Comparison of ENCODE assay signal across 10 cellular contexts in the genomic region with DNA sequence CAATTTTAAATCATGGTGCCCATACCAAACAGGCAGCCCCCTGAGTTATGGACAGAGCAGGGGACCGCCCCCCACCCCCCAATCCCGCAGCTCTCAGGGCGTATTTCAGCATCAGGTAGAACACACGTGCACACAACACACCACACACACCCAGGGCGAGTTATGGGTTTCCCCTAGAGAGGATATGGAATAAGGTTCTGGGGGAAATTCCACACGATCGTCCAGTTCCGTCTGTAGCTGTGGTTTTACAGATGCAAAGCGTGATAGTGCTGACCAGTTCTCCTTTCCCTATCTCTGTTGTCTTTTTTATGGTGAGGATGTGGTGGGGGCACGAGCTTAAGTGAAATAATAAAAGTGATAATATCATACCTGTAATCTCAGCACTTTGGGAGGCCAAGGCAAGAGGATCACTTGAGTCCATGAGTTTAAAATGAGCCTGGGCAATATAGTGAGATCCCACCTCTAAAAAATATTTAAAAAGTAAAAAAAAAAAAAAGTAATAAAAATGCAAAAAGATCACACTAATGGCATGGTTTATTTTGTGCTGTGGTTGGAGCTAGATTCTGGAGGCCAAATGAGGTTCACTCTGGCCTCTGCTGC. TPM values are rescaled to one million over a fixed set of nuclear protein-coding genes. Genes with fewer than 3 reads are reported as not detected.
DNase-seq lines count a peak whose midpoint lies in the region; ATAC-seq, FAIRE-seq and TF ChIP-seq lines count a peak whose summit lies in the region.
"Had no signal": no experiment of that assay in that cellular context is flagged by ENCODE, and none has a peak within 500 bp of the region (broad histone marks: within the 10 kb centered on the region; RNA-seq: fewer than 3 reads in every experiment).

No MANE protein-coding gene starts in this region.

- DNase-seq in activated CD4-positive, alpha-beta T cell treated with anti-CD3 and anti-CD28 coated beads, Interleukin-2, amount 10 ng/mL, durations not matched to agents 24 days and 14 days, result no peak
- DNase-seq in activated CD4-positive, alpha-beta T cell treated with anti-CD3 and anti-CD28 coated beads, Interleukin-2, amount 50 U/mL, for 1 hour, result no peak
- DNase-seq in stimulated activated naive B cell treated with anti-CD40 and anti-IgM and Interleukin-4, amounts not matched to agents 10 μg/mL and 1 μg/mL and 100 μg/mL, for 72 hours, result peak; percentile 60
- DNase-seq in NCI-H2107 treated with DMSO at 0.1 percent for 48 hours (lab: John Stamatoyannopoulos, UW; ENCODE audit: unreplicated experiment), result no peak
- DNase-seq in Calu3, result no peak
- no peak for DNase-seq in RCC 7860 (ENCODE audit: low spot score)
- DNase-seq: MG63 had no signal

- ATAC-seq in HG03097 (IDR thresholded peaks at IDR 0.05; ENCODE audit: low FRiP score, unreplicated experiment), result peak; percentile 39
- ATAC-seq in activated T-helper 17 cell treated with anti-CD3 and anti-CD28 coated beads, Interleukin-2, amount 50 U/mL, for 72 hours (replicated peaks), result no peak
- peak; percentile 72 to 80 for ATAC-seq in stimulated activated naive B cell treated with anti-CD40 and anti-IgM and Interleukin-4, amounts not matched to agents 10 μg/mL and 1 μg/mL and 100 μg/mL, for 72 hours (replicated peaks)

- H3K9me3 Mint-ChIP-seq in activated CD4-positive, alpha-beta T cell treated with anti-CD3 and anti-CD28 coated beads, Interleukin-2, amount 10 ng/mL, durations not matched to agents 24 days and 14 days, result no peaks in the 10 kb centered on the region
- no peaks in the 10 kb centered on the region for H3K9me3 Mint-ChIP-seq in activated T-helper 17 cell treated with anti-CD3 and anti-CD28 coated beads, Interleukin-2, amount 50 U/mL, for 72 hours
- no peaks in the 10 kb centered on the region for H3K9me3 Mint-ChIP-seq in stimulated activated naive B cell treated with anti-CD40 and anti-IgM and Interleukin-4, amounts not matched to agents 10 μg/mL and 1 μg/mL and 100 μg/mL, for 72 hours
- no peaks in the 10 kb centered on the region for H3K9me3 Mint-ChIP-seq in Calu3 (ENCODE audit: low read depth, unreplicated experiment)

- intact Hi-C loops in activated CD4-positive, alpha-beta T cell treated with anti-CD3 and anti-CD28 coated beads, Interleukin-2, amount 10 ng/mL, durations not matched to agents 24 days and 14 days (cut with micrococcal nuclease), result no loop called here
- intact Hi-C loops in Calu3 (cut with micrococcal nuclease; ENCODE audit: unreplicated experiment), result no loop called here

- H3K4me1 Mint-ChIP-seq in activated CD4-positive, alpha-beta T cell treated with anti-CD3 and anti-CD28 coated beads, Interleukin-2, amount 10 ng/mL, durations not matched to agents 24 days and 14 days, result peaks cover 47% of the 10 kb centered on the region
- peaks cover 6% of the 10 kb centered on the region for H3K4me1 Mint-ChIP-seq in activated T-helper 17 cell treated with anti-CD3 and anti-CD28 coated beads, Interleukin-2, amount 50 U/mL, for 72 hours
- peaks cover 52 to 93% of the 10 kb centered on the region in 2 donors for H3K4me1 Mint-ChIP-seq in stimulated activated naive B cell treated with anti-CD40 and anti-IgM and Interleukin-4, amounts not matched to agents 10 μg/mL and 1 μg/mL and 100 μg/mL, for 72 hours
- peaks cover 17% of the 10 kb centered on the region for H3K4me1 Mint-ChIP-seq in Calu3 (ENCODE audit: low read depth, unreplicated experiment)

- no TSS peak for BruUV-seq in Calu3 (replicated peaks; lab: Mats Ljungman, UMichigan)

- CTCF ChIA-PET in Calu3 (lab: Charles Lee), result no interaction called here

- H3K36me3 Mint-ChIP-seq in activated CD4-positive, alpha-beta T cell treated with anti-CD3 and anti-CD28 coated beads, Interleukin-2, amount 10 ng/mL, durations not matched to agents 24 days and 14 days (ENCODE audit: low read depth), result no peaks in the 10 kb centered on the region
- H3K36me3 Mint-ChIP-seq in activated T-helper 17 cell treated with anti-CD3 and anti-CD28 coated beads, Interleukin-2, amount 50 U/mL, for 72 hours (ENCODE audit: low read depth), result no peaks in the 10 kb centered on the region
- H3K36me3 Mint-ChIP-seq in stimulated activated naive B cell treated with anti-CD40 and anti-IgM and Interleukin-4, amounts not matched to agents 10 μg/mL and 1 μg/mL and 100 μg/mL, for 72 hours, result peaks cover 2 to 5% of the 10 kb centered on the region in 2 donors
- no peaks in the 10 kb centered on the region for H3K36me3 Mint-ChIP-seq in Calu3 (ENCODE audit: insufficient read depth, unreplicated experiment)

- H3K4me3 Mint-ChIP-seq in activated CD4-positive, alpha-beta T cell treated with anti-CD3 and anti-CD28 coated beads, Interleukin-2, amount 10 ng/mL, durations not matched to agents 24 days and 14 days, result no peak overlapping the region
- peak overlapping the region; percentile 25 for H3K4me3 Mint-ChIP-seq in activated T-helper 17 cell treated with anti-CD3 and anti-CD28 coated beads, Interleukin-2, amount 50 U/mL, for 72 hours
- H3K4me3 Mint-ChIP-seq in stimulated activated naive B cell treated with anti-CD40 and anti-IgM and Interleukin-4, amounts not matched to agents 10 μg/mL and 1 μg/mL and 100 μg/mL, for 72 hours, result peak overlapping the region; percentile 31 to 48
- H3K4me3 Mint-ChIP-seq in Calu3 (ENCODE audit: low read depth, unreplicated experiment), result no peak overlapping the region

- no peak for TF ChIP-seq CTCF in Calu3 (IDR thresholded peaks at IDR 0.05; ENCODE audit: unreplicated experiment)

- no peak for FAIRE-seq in RCC 7860 (lab: Jason Lieb, UNC)
- FAIRE-seq: bronchial epithelial cell had no signal

- no peaks in the 10 kb centered on the region for H3K27me3 Mint-ChIP-seq in activated CD4-positive, alpha-beta T cell treated with anti-CD3 and anti-CD28 coated beads, Interleukin-2, amount 10 ng/mL, durations not matched to agents 24 days and 14 days
- peaks cover 4% of the 10 kb centered on the region for H3K27me3 Mint-ChIP-seq in activated T-helper 17 cell treated with anti-CD3 and anti-CD28 coated beads, Interleukin-2, amount 50 U/mL, for 72 hours
- H3K27me3 Mint-ChIP-seq in stimulated activated naive B cell treated with anti-CD40 and anti-IgM and Interleukin-4, amounts not matched to agents 10 μg/mL and 1 μg/mL and 100 μg/mL, for 72 hours, result peaks cover 0 to 3% of the 10 kb centered on the region in 2 donors
- H3K27me3 Mint-ChIP-seq in Calu3 (ENCODE audit: unreplicated experiment), result no peaks in the 10 kb centered on the region

- H3K27ac Mint-ChIP-seq in activated CD4-positive, alpha-beta T cell treated with anti-CD3 and anti-CD28 coated beads, Interleukin-2, amount 10 ng/mL, durations not matched to agents 24 days and 14 days, result peak overlapping the region; percentile 72
- H3K27ac Mint-ChIP-seq in activated T-helper 17 cell treated with anti-CD3 and anti-CD28 coated beads, Interleukin-2, amount 50 U/mL, for 72 hours, result no peak overlapping the region
- H3K27ac Mint-ChIP-seq in stimulated activated naive B cell treated with anti-CD40 and anti-IgM and Interleukin-4, amounts not matched to agents 10 μg/mL and 1 μg/mL and 100 μg/mL, for 72 hours, result peak overlapping the region; percentile 85
- no peak overlapping the region for H3K27ac Mint-ChIP-seq in Calu3 (ENCODE audit: unreplicated experiment)

RNA-seq across cellular contexts. Expression of a gene that starts 25.1 kb away (rescaled TPM):
- 9.3 and 10.6 TPM in 2 replicates for total RNA-seq in activated CD4-positive, alpha-beta T cell treated with anti-CD3 and anti-CD28 coated beads, Interleukin-2, amount 10 ng/mL, durations not matched to agents 24 days and 14 days
- total RNA-seq in activated T-helper 17 cell treated with anti-CD3 and anti-CD28 coated beads, Interleukin-2, amount 50 U/mL, for 72 hours, result 1 to 10 TPM; 4.6 to 8.2 TPM
- 13.6 and 15.8 TPM in 2 replicates for total RNA-seq in Calu3 (2022)

RNA-seq across cellular contexts. Expression of a gene that starts 49.6 kb away (rescaled TPM):
- 18.6 and 19.1 TPM in 2 replicates for total RNA-seq in activated CD4-positive, alpha-beta T cell treated with anti-CD3 and anti-CD28 coated beads, Interleukin-2, amount 10 ng/mL, durations not matched to agents 24 days and 14 days
- 10 to 100 TPM; 17.1 to 17.6 TPM for total RNA-seq in activated T-helper 17 cell treated with anti-CD3 and anti-CD28 coated beads, Interleukin-2, amount 50 U/mL, for 72 hours
- 10.1 and 10.4 TPM in 2 replicates for total RNA-seq in Calu3 (2022)

Comparison
In these comparisons a context has a peak if more than half of its experiments do, and no peak if none do; other contexts are left out.
1. H3K27ac Mint-ChIP-seq: peak in activated CD4-positive, alpha-beta T cell treated with anti-CD3 and anti-CD28 coated beads, Interleukin-2, amount 10 ng/mL, durations not matched to agents 24 days and 14 days (single experiment) and stimulated activated naive B cell treated with anti-CD40 and anti-IgM and Interleukin-4, amounts not matched to agents 10 μg/mL and 1 μg/mL and 100 μg/mL, for 72 hours (single experiment); none in activated T-helper 17 cell treated with anti-CD3 and anti-CD28 coated beads, Interleukin-2, amount 50 U/mL, for 72 hours (single experiment) and Calu3 (single experiment).
2. H3K4me3 Mint-ChIP-seq: peak in activated T-helper 17 cell treated with anti-CD3 and anti-CD28 coated beads, Interleukin-2, amount 50 U/mL, for 72 hours (single experiment) and stimulated activated naive B cell treated with anti-CD40 and anti-IgM and Interleukin-4, amounts not matched to agents 10 μg/mL and 1 μg/mL and 100 μg/mL, for 72 hours (2 of 2); none in activated CD4-positive, alpha-beta T cell treated with anti-CD3 and anti-CD28 coated beads, Interleukin-2, amount 10 ng/mL, durations not matched to agents 24 days and 14 days (single experiment) and Calu3 (single experiment).